Comparison of ENCODE assay signal across 31 cellular contexts in genomic region chr22:36988075-36988474, GRCh38.
"Had no signal": no experiment of that assay in that cellular context is flagged by ENCODE, and none has a peak within 500 bp of the region (broad histone marks: within the 10 kb centered on the region; RNA-seq: fewer than 3 reads in every experiment).

No MANE protein-coding gene starts in this region.

- H3K36me3 ChIP-seq: left lung, lower lobe of right lung, neural progenitor cell, neutrophil, ovary, right atrium auricular region, right lobe of liver, thyroid gland, transverse colon, upper lobe of left lung had no signal

- H3K4me3 Mint-ChIP-seq: mesothelial cell of epicardium; naive B cell; natural killer cell; nephron progenitor cell; neural progenitor cell; stimulated activated memory B cell treated with anti-CD40 and anti-IgM and Interleukin-4, amounts not matched to agents 10 μg/mL and 1 μg/mL and 100 μg/mL, for 72 hours; stimulated activated naive CD8-positive, alpha-beta T cell treated with anti-CD3 and anti-CD28 coated beads, Interleukin-15, amount 100 ng/mL, for 72 hours had no signal

- DNase-seq: hippocampal formation; left colon; left lung; lower lobe of right lung; mammary epithelial cell; mesenchymal stem cell; naive B cell; natural killer cell; nephron progenitor cell; occipital lobe; ovary; stimulated activated CD4-positive, alpha-beta T cell treated with anti-CD3 and anti-CD28 coated beads, Interleukin-1b, Interleukin-23, amount 100 ng/mL, for 48 hours; stimulated activated CD4-positive, alpha-beta T cell treated with anti-CD3 and anti-CD28 coated beads, Interleukin-2, amount 100 ng/mL, for 48 hours; stimulated activated CD4-positive, alpha-beta T cell treated with anti-CD3 and anti-CD28 coated beads, Interleukin-4, amount 100 ng/mL, for 4 hours; stimulated activated CD8-positive, alpha-beta memory T cell treated with anti-CD3 and anti-CD28 coated beads, Interleukin-4, amount 100 ng/mL, for 48 hours; stimulated activated naive CD4-positive, alpha-beta T cell treated with Interleukin-2 at 50 U/mL for 16 hours; stimulated activated naive CD8-positive, alpha-beta T cell treated with anti-CD3 and anti-CD28 coated beads, Interleukin-15, amount 100 ng/mL, for 72 hours; substantia nigra; testis; thyroid gland; transverse colon; upper lobe of left lung had no signal

- H3K9ac ChIP-seq: neural progenitor cell had no signal

- H2AFZ ChIP-seq: neural progenitor cell had no signal

- H3K4me1 ChIP-seq: lower lobe of right lung, neural progenitor cell, right atrium auricular region, right lobe of liver, testis, thyroid gland, transverse colon, upper lobe of left lung had no signal

- H3K27me3 ChIP-seq: ovary, right atrium auricular region, right lobe of liver, testis, upper lobe of left lung had no signal

- FAIRE-seq: keratinocyte had no signal

- H3K9me3 Mint-ChIP-seq: stimulated activated memory B cell treated with anti-CD40 and anti-IgM and Interleukin-4, amounts not matched to agents 10 μg/mL and 1 μg/mL and 100 μg/mL, for 72 hours had no signal

- H3K9me3 ChIP-seq: testis, thyroid gland had no signal

- H3K27ac Mint-ChIP-seq: mesothelial cell of epicardium; naive B cell; natural killer cell; nephron progenitor cell; neural progenitor cell; progenitor cell of endocrine pancreas; stimulated activated memory B cell treated with anti-CD40 and anti-IgM and Interleukin-4, amounts not matched to agents 10 μg/mL and 1 μg/mL and 100 μg/mL, for 72 hours; stimulated activated naive CD8-positive, alpha-beta T cell treated with anti-CD3 and anti-CD28 coated beads, Interleukin-15, amount 100 ng/mL, for 72 hours had no signal

- H3K4me3 ChIP-seq: left lung, lower lobe of right lung, neural progenitor cell, ovary, right atrium auricular region, right lobe of liver, smooth muscle cell, testis, thyroid gland, transverse colon, upper lobe of left lung had no signal

- H3K4me1 Mint-ChIP-seq: mesothelial cell of epicardium; naive B cell; natural killer cell; neural progenitor cell; stimulated activated memory B cell treated with anti-CD40 and anti-IgM and Interleukin-4, amounts not matched to agents 10 μg/mL and 1 μg/mL and 100 μg/mL, for 72 hours; stimulated activated naive CD8-positive, alpha-beta T cell treated with anti-CD3 and anti-CD28 coated beads, Interleukin-15, amount 100 ng/mL, for 72 hours had no signal

- H3K36me3 Mint-ChIP-seq: mesothelial cell of epicardium; naive B cell; natural killer cell; neural progenitor cell; stimulated activated memory B cell treated with anti-CD40 and anti-IgM and Interleukin-4, amounts not matched to agents 10 μg/mL and 1 μg/mL and 100 μg/mL, for 72 hours had no signal

- ATAC-seq: left colon; left lung; lower lobe of right lung; natural killer cell; right lobe of liver; stimulated activated memory B cell treated with anti-CD40 and anti-IgM and Interleukin-4, amounts not matched to agents 10 μg/mL and 1 μg/mL and 100 μg/mL, for 72 hours; stimulated activated naive CD8-positive, alpha-beta T cell treated with anti-CD3 and anti-CD28 coated beads, Interleukin-15, amount 100 ng/mL, for 72 hours had no signal

- H3K27ac ChIP-seq: left lung, lower lobe of right lung, neural progenitor cell, neutrophil, ovary, right atrium auricular region, right lobe of liver, testis, thyroid gland, transverse colon, upper lobe of left lung had no signal

- H3K4me2 ChIP-seq: neural progenitor cell, smooth muscle cell had no signal
